Comparison of ENCODE assay signal across 8 cellular contexts in genomic region chr1:1894354-1895049, GRCh38. TPM values are rescaled to one million over a fixed set of nuclear protein-coding genes. Genes with fewer than 3 reads are reported as not detected.
DNase-seq lines count a peak whose midpoint lies in the region; ATAC-seq and TF ChIP-seq lines count a peak whose summit lies in the region.

No MANE protein-coding gene starts in this region.

- no peak overlapping the region for H3K9ac ChIP-seq in smooth muscle cell (ENCODE audit: low read depth)

- H3K27ac ChIP-seq in Panc1 (ENCODE audit: low read length) (peak overlapping the region; percentile 17; the same call in 1 of the 2 replicates), hepatocyte (peak overlapping the region; percentile 55), smooth muscle cell (ENCODE audit: low read depth) (no peak overlapping the region)

- H3K27ac Mint-ChIP-seq in T-helper 1 cell treated with Interleukin-12 subunit alpha and Interleukin-12 subunit beta and Interleukin-4 antibody, amounts not matched to agents 30 μg/mL and 1 μg/mL, for 36 hours: peak overlapping the region; percentile 45
- peak overlapping the region; percentile 77 for H3K27ac Mint-ChIP-seq in stimulated activated memory B cell treated with anti-CD40 and anti-IgM and Interleukin-4, amounts not matched to agents 10 μg/mL and 1 μg/mL and 100 μg/mL, for 72 hours

- H3K36me3 ChIP-seq in Panc1 (ENCODE audit: control insufficient read depth, insufficient read depth, low read length) (peaks cover 2% of the 10 kb centered on the region; the same call in 1 of the 2 replicates), hepatocyte (replicated peaks; ENCODE audit: insufficient read depth, low read depth) (no peaks in the 10 kb centered on the region), smooth muscle cell (ENCODE audit: low read depth) (no peaks in the 10 kb centered on the region)

- H3K36me3 Mint-ChIP-seq in T-helper 1 cell treated with Interleukin-12 subunit alpha and Interleukin-12 subunit beta and Interleukin-4 antibody, amounts not matched to agents 30 μg/mL and 1 μg/mL, for 36 hours (ENCODE audit: low read depth): no peaks in the 10 kb centered on the region
- H3K36me3 Mint-ChIP-seq in stimulated activated memory B cell treated with anti-CD40 and anti-IgM and Interleukin-4, amounts not matched to agents 10 μg/mL and 1 μg/mL and 100 μg/mL, for 72 hours: no peaks in the 10 kb centered on the region

- no peak overlapping the region for H3K4me3 ChIP-seq in Panc1 (ENCODE audit: low read depth in 2 of 2, low read length in 2 of 2)
- H3K4me3 ChIP-seq in hepatocyte: no peak overlapping the region
- no peak overlapping the region for H3K4me3 ChIP-seq in smooth muscle cell

- ATAC-seq in Panc1 (no peak), GM18909 (IDR thresholded peaks at IDR 0.05; ENCODE audit: poor library complexity, unreplicated experiment) (no peak)
- ATAC-seq in stimulated activated memory B cell treated with anti-CD40 and anti-IgM and Interleukin-4, amounts not matched to agents 10 μg/mL and 1 μg/mL and 100 μg/mL, for 72 hours: no peak

- H3K79me2 ChIP-seq in hepatocyte (peaks cover 25% of the 10 kb centered on the region), smooth muscle cell (ENCODE audit: low read depth) (peaks cover 11% of the 10 kb centered on the region)

- WGBS in hepatocyte (ENCODE audit: low lambda C conversion rate, missing lambda C conversion rate): 30% methylated on average over 14 of the region's 14 CpGs
- WGBS in smooth muscle cell (ENCODE audit: low lambda C conversion rate): 55% methylated on average over 14 of the region's 14 CpGs

- H3K9me3 ChIP-seq in Panc1 (ENCODE audit: control insufficient read depth, insufficient read depth, low read depth, low read length): no peaks in the 10 kb centered on the region
- no peaks in the 10 kb centered on the region for H3K9me3 ChIP-seq in hepatocyte (ENCODE audit: low read depth)
- H3K9me3 ChIP-seq in smooth muscle cell (replicated peaks; ENCODE audit: low read depth): no peaks in the 10 kb centered on the region

- peaks cover 6% of the 10 kb centered on the region for H3K27me3 Mint-ChIP-seq in T-helper 1 cell treated with Interleukin-12 subunit alpha and Interleukin-12 subunit beta and Interleukin-4 antibody, amounts not matched to agents 30 μg/mL and 1 μg/mL, for 36 hours (ENCODE audit: low read depth)
- H3K27me3 Mint-ChIP-seq in stimulated activated memory B cell treated with anti-CD40 and anti-IgM and Interleukin-4, amounts not matched to agents 10 μg/mL and 1 μg/mL and 100 μg/mL, for 72 hours: no peaks in the 10 kb centered on the region

- H3K4me3 Mint-ChIP-seq in T-helper 1 cell treated with Interleukin-12 subunit alpha and Interleukin-12 subunit beta and Interleukin-4 antibody, amounts not matched to agents 30 μg/mL and 1 μg/mL, for 36 hours: no peak overlapping the region
- peak overlapping the region; percentile 41 for H3K4me3 Mint-ChIP-seq in stimulated activated memory B cell treated with anti-CD40 and anti-IgM and Interleukin-4, amounts not matched to agents 10 μg/mL and 1 μg/mL and 100 μg/mL, for 72 hours

- H2AFZ ChIP-seq in hepatocyte: no peak overlapping the region
- H2AFZ ChIP-seq in smooth muscle cell (ENCODE audit: low read depth): no peak overlapping the region

- in situ Hi-C loops in Panc1 (cut with HindIII; ENCODE audit: low pct_unique_long_range_greater_than_20kb, low sequenced_read_pairs): no loop called here

- H3K9me2 ChIP-seq in hepatocyte (replicated peaks; ENCODE audit: insufficient read depth): no peaks in the 10 kb centered on the region

- no peaks in the 10 kb centered on the region for H3K9me3 Mint-ChIP-seq in T-helper 1 cell treated with Interleukin-12 subunit alpha and Interleukin-12 subunit beta and Interleukin-4 antibody, amounts not matched to agents 30 μg/mL and 1 μg/mL, for 36 hours
- no peaks in the 10 kb centered on the region for H3K9me3 Mint-ChIP-seq in stimulated activated memory B cell treated with anti-CD40 and anti-IgM and Interleukin-4, amounts not matched to agents 10 μg/mL and 1 μg/mL and 100 μg/mL, for 72 hours

- peak overlapping the region; percentile 30 for H3K4me2 ChIP-seq in hepatocyte
- H3K4me2 ChIP-seq in smooth muscle cell: no peak overlapping the region

- no peaks in the 10 kb centered on the region for H3K27me3 ChIP-seq in Panc1 (ENCODE audit: control insufficient read depth, insufficient read depth, low read length)
- no peaks in the 10 kb centered on the region for H3K27me3 ChIP-seq in hepatocyte
- no peaks in the 10 kb centered on the region for H3K27me3 ChIP-seq in smooth muscle cell (ENCODE audit: low read depth)

- POLR2A ChIA-PET in Panc1 (lab: Charles Lee): interaction anchor here (0.8 kb wide), 1 partner anchor 14 kb away, joined by 10 read pairs; no protein-coding TSS in a partner anchor

- intact Hi-C loops in Panc1 (cut with micrococcal nuclease; ENCODE audit: unreplicated experiment): no loop called here

- CTCF ChIA-PET in Panc1 (lab: Charles Lee): no interaction called here

- peaks cover 5% of the 10 kb centered on the region for H4K20me1 ChIP-seq in hepatocyte (ENCODE audit: insufficient read depth, poor library complexity, severe bottlenecking)
- H4K20me1 ChIP-seq in smooth muscle cell (ENCODE audit: low read depth): peaks cover 6% of the 10 kb centered on the region

- DNase-seq in T-helper 1 cell: no peak
- DNase-seq in Panc1 (ENCODE audit: low read depth, low spot score): no peak
- DNase-seq in hepatocyte (ENCODE audit: low spot score): peak; percentile 64
- DNase-seq in smooth muscle cell (lab: John Stamatoyannopoulos, UW; ENCODE audit: unreplicated experiment): no peak
- DNase-seq in SW480 (ENCODE audit: low spot score): no peak

- no peaks in the 10 kb centered on the region for H3F3A ChIP-seq in smooth muscle cell (ENCODE audit: low read depth)

- peaks cover 16% of the 10 kb centered on the region for H3K4me1 Mint-ChIP-seq in T-helper 1 cell treated with Interleukin-12 subunit alpha and Interleukin-12 subunit beta and Interleukin-4 antibody, amounts not matched to agents 30 μg/mL and 1 μg/mL, for 36 hours (ENCODE audit: low read depth)
- H3K4me1 Mint-ChIP-seq in stimulated activated memory B cell treated with anti-CD40 and anti-IgM and Interleukin-4, amounts not matched to agents 10 μg/mL and 1 μg/mL and 100 μg/mL, for 72 hours: peaks cover 54% of the 10 kb centered on the region

- no TSS peak for BruUV-seq in Panc1 (replicated peaks; lab: Mats Ljungman, UMichigan)

- TF ChIP-seq CTCF in Panc1 (IDR thresholded peaks at IDR 0.05): no peak
- no peak for TF ChIP-seq CTCF in hepatocyte (IDR thresholded peaks at IDR 0.05; ENCODE audit: poor library complexity)
- TF ChIP-seq CTCF in smooth muscle cell (IDR thresholded peaks at IDR 0.05; ENCODE audit: borderline replicate concordance, insufficient read depth, poor library complexity, severe bottlenecking): no peak

- peaks cover 29% of the 10 kb centered on the region for H3K4me1 ChIP-seq in Panc1 (ENCODE audit: control insufficient read depth, insufficient read depth, low read length)
- peaks cover 31% of the 10 kb centered on the region for H3K4me1 ChIP-seq in hepatocyte (ENCODE audit: insufficient read depth)
- H3K4me1 ChIP-seq in smooth muscle cell (ENCODE audit: low read depth): peaks cover 12% of the 10 kb centered on the region

RNA-seq across cellular contexts. Expression of gene GNB1, which starts 3.6 kb away (rescaled TPM):
- total RNA-seq in Panc1 (2021; ENCODE audit: unreplicated experiment): 499 TPM
- 736 TPM for polyA plus RNA-seq in Panc1 (2012; ENCODE audit: insufficient read length)
- 134 and 155 TPM in 2 replicates for total RNA-seq in hepatocyte
- 154 and 175 TPM in 2 replicates for polyA plus RNA-seq in hepatocyte
- total RNA-seq in smooth muscle cell: 188 and 208 TPM in 2 replicates
- 265 and 293 TPM in 2 replicates for polyA plus RNA-seq in smooth muscle cell

RNA-seq across cellular contexts. Expression of gene CALML6, which starts 20.6 kb away (rescaled TPM):
- total RNA-seq in Panc1 (2021; ENCODE audit: unreplicated experiment): 1.5 TPM
- 1.8 TPM for polyA plus RNA-seq in Panc1 (2012; ENCODE audit: insufficient read length)
- 0.53 TPM in 1 of 2 replicates, not detected in the other for total RNA-seq in hepatocyte
- 0.33 and 1.3 TPM in 2 replicates for polyA plus RNA-seq in hepatocyte
- total RNA-seq in smooth muscle cell: 1.3 TPM in 1 of 2 replicates, not detected in the other
- 0.18 and 0.46 TPM in 2 replicates for polyA plus RNA-seq in smooth muscle cell

RNA-seq across cellular contexts. Expression of gene TMEM52, which starts 24.6 kb away (rescaled TPM):
- 2.5 TPM for total RNA-seq in Panc1 (2021; ENCODE audit: unreplicated experiment)
- polyA plus RNA-seq in Panc1 (2012; ENCODE audit: insufficient read length): 4.1 TPM
- 3.6 and 5.8 TPM in 2 replicates for total RNA-seq in hepatocyte
- 5.3 and 5.8 TPM in 2 replicates for polyA plus RNA-seq in hepatocyte
- total RNA-seq in smooth muscle cell: 0.18 and 0.45 TPM in 2 replicates
- 1.7 and 7.4 TPM in 2 replicates for polyA plus RNA-seq in smooth muscle cell
